In genomic region chrX:14027511-14028019, GRCh38 we compare ENCODE assay signal across 8 cellular contexts. TPM values are rescaled to one million over a fixed set of nuclear protein-coding genes. Genes with fewer than 3 reads are reported as not detected.
DNase-seq lines count a peak whose midpoint lies in the region; ATAC-seq, FAIRE-seq and TF ChIP-seq lines count a peak whose summit lies in the region.

No MANE protein-coding gene starts in this region.

- peak; percentile 42 for DNase-seq in AG08396 (ENCODE audit: low spot score)
- peak in 2 of 4 experiments; percentile 9 to 39 for DNase-seq in K562 (ENCODE audit: extremely low read depth in 1 of 4, low spot score in 3 of 4)
- peak; percentile 57 for DNase-seq in pulmonary artery endothelial cell (ENCODE audit: low read depth, low spot score)
- no peak for DNase-seq in SKM-1 (lab: John Stamatoyannopoulos, UW; ENCODE audit: unreplicated experiment)
- DNase-seq in left ventricle myocardium superior: no peak
- no peak for DNase-seq in adrenal gland

- no peaks in the 10 kb centered on the region for H3K27me3 ChIP-seq in K562 (ENCODE audit: control insufficient read depth in 2 of 2, insufficient read depth in 2 of 2, low read length in 2 of 2)
- no peaks in the 10 kb centered on the region for H3K27me3 ChIP-seq in adrenal gland

- H2AFZ ChIP-seq in K562 (ENCODE audit: low read depth, low read length): no peak overlapping the region

- H4K20me1 ChIP-seq in K562 (replicated peaks; ENCODE audit: control insufficient read depth, insufficient read depth, low read length): no peaks in the 10 kb centered on the region

- ATAC-seq in GM19025 (IDR thresholded peaks at IDR 0.05; ENCODE audit: low read depth, unreplicated experiment) (peak; percentile 34), HG03575 (IDR thresholded peaks at IDR 0.05; ENCODE audit: extremely low read depth, insufficient number of reproducible peaks, low FRiP score, unreplicated experiment) (peak; percentile 57), K562 (no peak), left ventricle myocardium superior (no peak)

- BruUV-seq in K562 (replicated peaks; lab: Mats Ljungman, UMichigan): no TSS peak

- H3K9me3 ChIP-seq in K562 (replicated peaks; ENCODE audit: control insufficient read depth, insufficient read depth, low read depth, low read length) (no peaks in the 10 kb centered on the region), adrenal gland (replicated peaks in 1 of 3) (no peaks in the 10 kb centered on the region)

- FAIRE-seq in K562 (lab: Jason Lieb, UNC): peak; percentile 54

- in situ Hi-C loops in K562 (cut with MboI): loop anchor here (5.0 kb wide), 1 partner anchor 375 kb away; the partner anchor contains the start of gene TCEANC

- TF ChIP-seq CTCF in K562 (IDR thresholded peaks at IDR 0.05 in 2 of 3, conservative IDR thresholded peaks at IDR 0.05 in 1 of 3; ENCODE audit: insufficient read depth in 2 of 3, low read depth in 1 of 3, low read length in 3 of 3): no peak
- no peak for TF ChIP-seq CTCF in adrenal gland (IDR thresholded peaks at IDR 0.05)

- H3K36me3 ChIP-seq in K562 (ENCODE audit: control insufficient read depth, insufficient read depth, low read length) (peaks cover 4% of the 10 kb centered on the region; the same call in 1 of the 3 replicates), adrenal gland (replicated peaks in 1 of 2) (no peaks in the 10 kb centered on the region)

- H3K4me2 ChIP-seq in K562 (ENCODE audit: insufficient read depth, low read length): peak overlapping the region; percentile 83

- no peak for TF ChIP-seq RAD21 in K562 (CRISPR knock-in tag; conservative IDR thresholded peaks at IDR 0.05 in 1 of 2, IDR thresholded peaks at IDR 0.05 in 1 of 2)

- H3K27ac ChIP-seq in K562 (ENCODE audit: extremely low read depth, low read depth, low read length): peak overlapping the region; percentile 53; the same call in 2 of the 3 replicates
- peak overlapping the region in 2 of 5 donors; percentile 7 for H3K27ac ChIP-seq in adrenal gland

- intact Hi-C loops in K562 (cut with micrococcal nuclease) (loop anchor here (10.0 kb wide), 1 partner anchor 103 kb away; no protein-coding TSS in a partner anchor), left ventricle myocardium superior (cut with micrococcal nuclease) (no loop called here), adrenal gland (cut with DNase I) (no loop called here)

- H3K9ac ChIP-seq in K562 (ENCODE audit: insufficient read depth in 1 of 2, low read depth in 2 of 2, low read length in 2 of 2): peak overlapping the region in 1 of 2 experiments; percentile 61; a peak in 2 of 4 replicates

- no peak for TF ChIP-seq POLR2A in K562 (conservative IDR thresholded peaks at IDR 0.05)
- TF ChIP-seq POLR2A in adrenal gland (IDR thresholded peaks at IDR 0.05): no peak

- peaks cover 32% of the 10 kb centered on the region for H3K79me2 ChIP-seq in K562 (ENCODE audit: control insufficient read depth, insufficient read depth, low read length)

- CTCF ChIA-PET in K562 (lab: Yijun Ruan, JAX; ENCODE audit: low intra/inter-chr PET ratio): no interaction called here

- POLR2A ChIA-PET in K562 (lab: Yijun Ruan, JAX): interaction anchor here (0.6 to 1.0 kb wide), 2 partner anchors 11 to 333 kb away, joined by 3 to 4 read pairs; no protein-coding TSS in a partner anchor

- H3K9me1 ChIP-seq in K562 (ENCODE audit: control insufficient read depth, insufficient read depth, low read length): no peaks in the 10 kb centered on the region

- TF ChIP-seq EP300 in K562 (IDR thresholded peaks at IDR 0.05; ENCODE audit: low read length): no peak

- H3K4me1 ChIP-seq in K562 (replicated peaks in 1 of 2; ENCODE audit: control insufficient read depth in 2 of 2, insufficient read depth in 2 of 2, low read length in 2 of 2): peaks cover 4 to 14% of the 10 kb centered on the region in 2 experiments; a peak in 4 of 5 replicates
- H3K4me1 ChIP-seq in adrenal gland (replicated peaks in 1 of 2): peaks cover 4 to 21% of the 10 kb centered on the region in 2 donors

- H3K4me3 ChIP-seq in K562 (no peak overlapping the region), adrenal gland (no peak overlapping the region)

TF ChIP-seq in K562, 482 proteins besides CTCF, POLR2A, EP300 and RAD21 (continues in another document):
- TF ChIP-seq CBX3 (IDR thresholded peaks at IDR 0.05; ENCODE audit: borderline replicate concordance in 1 of 2, low read length in 2 of 2) (no peak), IRF1 (CRISPR knock-in tag; IDR thresholded peaks at IDR 0.05; ENCODE audit: borderline replicate concordance) (no peak), LCOR (CRISPR knock-in tag; IDR thresholded peaks at IDR 0.05) (no peak), ZNF431 (CRISPR knock-in tag; IDR thresholded peaks at IDR 0.05) (no peak), NR2C2 (CRISPR knock-in tag; IDR thresholded peaks at IDR 0.05) (no peak), NR2C2 (tag; IDR thresholded peaks at IDR 0.05) (0 out of 2 replicates have a peak, but pooled peaks have one; percentile 17), ATF3 (IDR thresholded peaks at IDR 0.05) (peak; percentile 59), ATF3 (CRISPR knock-in tag; conservative IDR thresholded peaks at IDR 0.05) (no peak), CBX1 (IDR thresholded peaks at IDR 0.05; ENCODE audit: low read depth) (no peak), JUND (IDR thresholded peaks at IDR 0.05; ENCODE audit: borderline replicate concordance, low read depth, low read length) (no peak), JUND (tag; IDR thresholded peaks at IDR 0.05; ENCODE audit: borderline replicate concordance, low read depth, low read length) (peak; percentile 59; the same call in 1 of the 3 replicates), CTBP1 (IDR thresholded peaks at IDR 0.05; ENCODE audit: borderline replicate concordance) (no peak), ATF7 (IDR thresholded peaks at IDR 0.05) (peak; percentile 35; the same call in 1 of the 2 replicates), FOXK2 (conservative IDR thresholded peaks at IDR 0.05 in 1 of 2, IDR thresholded peaks at IDR 0.05 in 1 of 2; ENCODE audit: low read depth in 2 of 2) (peak; percentile 50 to 55; a peak in 1 of 4 replicates), PKNOX1 (IDR thresholded peaks at IDR 0.05) (peak; percentile 16; the same call in 1 of the 2 replicates), PCBP2 (IDR thresholded peaks at IDR 0.05; ENCODE audit: low read depth, low read length, poor library complexity, severe bottlenecking) (no peak), DPF2 (IDR thresholded peaks at IDR 0.05) (peak; percentile 27; the same call in 1 of the 2 replicates)

RNA-seq across cellular contexts. Expression of gene GEMIN8, which starts 2.1 kb away (rescaled TPM):
- total RNA-seq in K562 (2011; cell fraction: chromatin; rRNA removed; ENCODE audit: low replicate concordance): 10.6 and 14.7 TPM in 2 replicates
- 9.5 and 10.9 TPM in 2 replicates for total RNA-seq in K562 (2011; cell fraction: nucleolus; rRNA removed)
- 8.4 and 10.3 TPM in 2 replicates for total RNA-seq in K562 (2011; cell fraction: nucleoplasm; rRNA removed)
- 10.9 and 12.8 TPM in 2 replicates for total RNA-seq in K562 (2014; rRNA removed)
- total RNA-seq in K562 (2014; rRNA removed; fragmentation: Illumina TruSeq; extraction: Trizol): 12.1 and 13.5 TPM in 2 replicates
- total RNA-seq in K562 (2015; rRNA removed; fragmentation: Illumina TruSeq; extraction: Trizol): 13.0 TPM in 2 replicates
- 13.7 and 15.0 TPM in 2 replicates for total RNA-seq in K562 (2021)
- 29.1 and 35.6 TPM in 2 replicates for polyA plus RNA-seq in K562 (2011; rRNA removed)
- polyA plus RNA-seq in K562 (2011; cell fraction: cytosol; rRNA removed): 26.4 and 29.0 TPM in 2 replicates
- 42.5 and 45.2 TPM in 2 replicates for polyA plus RNA-seq in K562 (2011; cell fraction: nucleus; rRNA removed)
- 13.6 and 25.7 TPM in 2 replicates for polyA plus RNA-seq in K562 (2012)
- polyA plus RNA-seq in K562 (2014; fragmentation: Illumina TruSeq; extraction: Trizol): 17.7 and 20.3 TPM in 2 replicates
- 10 to 100 TPM; 16.9 to 23.8 TPM for polyA plus RNA-seq in K562 (2014; fragmentation: Nextera tagmentation; extraction: Ambion mirVana)
- 15.1 and 18.4 TPM in 2 replicates for polyA plus RNA-seq in K562 (2014; rRNA removed)
- polyA minus RNA-seq in K562 (2011; rRNA and poly(A)+ RNA removed): 26.0 and 26.4 TPM in 2 replicates
- 8.1 and 13.3 TPM in 2 replicates for polyA minus RNA-seq in K562 (2011; cell fraction: cytosol; rRNA and poly(A)+ RNA removed)
- 11.2 and 13.4 TPM in 2 replicates for polyA minus RNA-seq in K562 (2011; cell fraction: nucleus; rRNA and poly(A)+ RNA removed)
- 13.4 and 16.7 TPM in 2 replicates for total RNA-seq in pulmonary artery endothelial cell
- total RNA-seq in left ventricle myocardium superior: 8.3 TPM
- 10 to 100 TPM; 13.9 to 30.7 (median 19.8) TPM for total RNA-seq in adrenal gland
- polyA plus RNA-seq in adrenal gland: 10 to 100 TPM; 15.1 to 32.9 (median 24.1) TPM

Comparison
In these comparisons a context has a peak if more than half of its experiments do, and no peak if none do; other contexts are left out.
1. DNase-seq: peak in AG08396 (single experiment) and pulmonary artery endothelial cell (single experiment); none in SKM-1 (single experiment), left ventricle myocardium superior (single experiment) and adrenal gland (0 of 7).
2. ATAC-seq: peak in GM19025 (single experiment) and HG03575 (single experiment); none in K562 (single experiment) and left ventricle myocardium superior (single experiment).